16 cellular contexts compared by ENCODE assay signal in genomic region chr12:6947615-6948014, GRCh38. TPM values are rescaled to one million over a fixed set of nuclear protein-coding genes. Genes with fewer than 3 reads are reported as not detected.
DNase-seq lines count a peak whose midpoint lies in the region; ATAC-seq and TF ChIP-seq lines count a peak whose summit lies in the region.
"Had no signal": no experiment of that assay in that cellular context is flagged by ENCODE, and none has a peak within 500 bp of the region (broad histone marks: within the 10 kb centered on the region; RNA-seq: fewer than 3 reads in every experiment).

No MANE protein-coding gene starts in this region.

- H3K4me3 ChIP-seq in Karpas-422 (ENCODE audit: low read length): no peak overlapping the region
- H3K4me3 ChIP-seq: ovary had no signal

- H3K9me3 ChIP-seq in Karpas-422 (ENCODE audit: low read length): no peaks in the 10 kb centered on the region
- H3K9me3 ChIP-seq: ovary, thyroid gland had no signal

- ATAC-seq in activated T-cell treated with anti-CD3 and anti-CD28 coated beads, Interleukin-2, amount 50 U/mL, for 72 hours (replicated peaks in 1 of 2): no peak
- ATAC-seq in GM18870 (IDR thresholded peaks at IDR 0.05; ENCODE audit: unreplicated experiment): no peak
- no peak for ATAC-seq in HG03342 (IDR thresholded peaks at IDR 0.05; ENCODE audit: unreplicated experiment)
- ATAC-seq: PC-3 had no signal

- TF ChIP-seq CTCF in chondrocyte (IDR thresholded peaks at IDR 0.05): no peak
- no peak for TF ChIP-seq CTCF in progenitor cell of endocrine pancreas (IDR thresholded peaks at IDR 0.05; ENCODE audit: unreplicated experiment)
- TF ChIP-seq CTCF in GM20000 (IDR thresholded peaks at IDR 0.05; ENCODE audit: extremely low read depth, missing control alignments): no peak

- peaks cover 7% of the 10 kb centered on the region; the same call in 1 of the 2 replicates for H3K36me3 ChIP-seq in Karpas-422 (ENCODE audit: insufficient read depth, low read length)
- H3K36me3 ChIP-seq: ovary, thyroid gland had no signal

- no peak overlapping the region for H3K4me2 ChIP-seq in Karpas-422 (ENCODE audit: low read depth, low read length, poor library complexity, severe bottlenecking)

- H3K4me1 ChIP-seq in Karpas-422 (ENCODE audit: low read length): peaks cover 67% of the 10 kb centered on the region

- no peak overlapping the region for H2AFZ ChIP-seq in Karpas-422 (ENCODE audit: low read length)

- peaks cover 14% of the 10 kb centered on the region for H3K79me2 ChIP-seq in Karpas-422 (ENCODE audit: low read length)

- H3K27me3 Mint-ChIP-seq in activated T-cell treated with anti-CD3 and anti-CD28 coated beads, Interleukin-2, amount 50 U/mL, for 72 hours (ENCODE audit: low read depth): no peaks in the 10 kb centered on the region
- H3K27me3 Mint-ChIP-seq in chondrocyte (ENCODE audit: low read depth) (no peaks in the 10 kb centered on the region), progenitor cell of endocrine pancreas (no peaks in the 10 kb centered on the region)

- no peak overlapping the region for H3K9ac ChIP-seq in Karpas-422 (ENCODE audit: low read length)

- no peaks in the 10 kb centered on the region for H3K9me3 Mint-ChIP-seq in activated T-cell treated with anti-CD3 and anti-CD28 coated beads, Interleukin-2, amount 50 U/mL, for 72 hours
- H3K9me3 Mint-ChIP-seq in chondrocyte (ENCODE audit: low read depth): no peaks in the 10 kb centered on the region
- H3K9me3 Mint-ChIP-seq in progenitor cell of endocrine pancreas (ENCODE audit: low read depth): no peaks in the 10 kb centered on the region

- DNase-seq in activated T-cell treated with anti-CD3 and anti-CD28 coated beads, Interleukin-2, amount 50 U/mL, for 72 hours: no peak
- DNase-seq in activated T-cell treated with anti-CD3 and anti-CD28 coated beads, Interleukin-2, amount 50 U/mL, for 1 hour: no peak
- DNase-seq in Karpas-422: no peak
- DNase-seq in chondrocyte (ENCODE audit: low spot score): peak; percentile 28
- DNase-seq in progenitor cell of endocrine pancreas (ENCODE audit: low spot score, unreplicated experiment): no peak
- no peak for DNase-seq in GM20000 (ENCODE audit: low spot score)
- DNase-seq: activated CD4-positive, alpha-beta T cell treated with anti-CD3 and anti-CD28 coated beads, Interleukin-2, amount 50 U/mL, for 1 hour; DMS79 treated with DMSO at 0.1 percent for 48 hours; mammary epithelial cell; NCI-H1694; NCI-H510A treated with DMSO at 0.1 percent for 48 hours; ovary; PC-3; thyroid gland had no signal

- peak overlapping the region; percentile 80 for H3K27ac Mint-ChIP-seq in activated T-cell treated with anti-CD3 and anti-CD28 coated beads, Interleukin-2, amount 50 U/mL, for 72 hours
- H3K27ac Mint-ChIP-seq in chondrocyte (ENCODE audit: unreplicated experiment) (peak overlapping the region; percentile 36), progenitor cell of endocrine pancreas (peak overlapping the region; percentile 29)

- H3K4me3 Mint-ChIP-seq in activated T-cell treated with anti-CD3 and anti-CD28 coated beads, Interleukin-2, amount 50 U/mL, for 72 hours: peak overlapping the region; percentile 77 to 92
- H3K4me3 Mint-ChIP-seq in chondrocyte (ENCODE audit: unreplicated experiment): no peak overlapping the region
- H3K4me3 Mint-ChIP-seq in progenitor cell of endocrine pancreas (ENCODE audit: low read depth): peak overlapping the region; percentile 27

- peak overlapping the region; percentile 93; the same call in 1 of the 2 replicates for H3K27ac ChIP-seq in Karpas-422 (ENCODE audit: low read length)
- H3K27ac ChIP-seq: ovary had no signal

- peaks cover 72% of the 10 kb centered on the region for H3K4me1 Mint-ChIP-seq in activated T-cell treated with anti-CD3 and anti-CD28 coated beads, Interleukin-2, amount 50 U/mL, for 72 hours (ENCODE audit: low read depth)
- H3K4me1 Mint-ChIP-seq in chondrocyte (ENCODE audit: low read depth) (peaks cover 34% of the 10 kb centered on the region), progenitor cell of endocrine pancreas (ENCODE audit: low read depth) (peaks cover 35% of the 10 kb centered on the region)

- no peaks in the 10 kb centered on the region for H4K20me1 ChIP-seq in Karpas-422 (ENCODE audit: insufficient read depth, low read depth, low read length)

- H3K36me3 Mint-ChIP-seq in activated T-cell treated with anti-CD3 and anti-CD28 coated beads, Interleukin-2, amount 50 U/mL, for 72 hours (ENCODE audit: insufficient read depth in 2 of 2): peaks cover 7 to 10% of the 10 kb centered on the region in 2 donors
- peaks cover 7% of the 10 kb centered on the region for H3K36me3 Mint-ChIP-seq in chondrocyte (ENCODE audit: low read depth)
- no peaks in the 10 kb centered on the region for H3K36me3 Mint-ChIP-seq in progenitor cell of endocrine pancreas (ENCODE audit: insufficient read depth)

- no peaks in the 10 kb centered on the region for H3K9me2 ChIP-seq in Karpas-422 (replicated peaks; ENCODE audit: insufficient read depth, low read length)

- H3K27me3 ChIP-seq in Karpas-422 (ENCODE audit: low read length): no peaks in the 10 kb centered on the region
- H3K27me3 ChIP-seq: ovary, thyroid gland had no signal

RNA-seq across cellular contexts. Expression of gene PTPN6, which starts 3.5 kb away (rescaled TPM):
- 100 to 1,000 TPM; 238 to 313 TPM for total RNA-seq in activated T-cell treated with anti-CD3 and anti-CD28 coated beads, Interleukin-2, amount 50 U/mL, for 72 hours
- 411 and 673 TPM in 2 replicates for total RNA-seq in Karpas-422 (2014; rRNA removed; shearing (Covaris generic); ENCODE audit: low replicate concordance)
- total RNA-seq in chondrocyte: 0.51 to 0.65 TPM in 2 of 3 replicates, not detected in the other
- 65.4 and 70.2 TPM in 2 replicates for total RNA-seq in progenitor cell of endocrine pancreas

RNA-seq across cellular contexts. Expression of gene C12orf57, which starts 3.8 kb away (rescaled TPM):
- 100 to 1,000 TPM; 259 to 301 TPM for total RNA-seq in activated T-cell treated with anti-CD3 and anti-CD28 coated beads, Interleukin-2, amount 50 U/mL, for 72 hours
- total RNA-seq in Karpas-422 (2014; rRNA removed; shearing (Covaris generic); ENCODE audit: low replicate concordance): 264 and 402 TPM in 2 replicates
- total RNA-seq in chondrocyte (230 to 244 TPM (median 233 TPM) in 3 replicates), progenitor cell of endocrine pancreas (268 and 277 TPM in 2 replicates)

RNA-seq across cellular contexts. Expression of gene RNU7-1, which starts 4.0 kb away (rescaled TPM):
- total RNA-seq in activated T-cell treated with anti-CD3 and anti-CD28 coated beads, Interleukin-2, amount 50 U/mL, for 72 hours: not detected
- total RNA-seq in Karpas-422 (2014; rRNA removed; shearing (Covaris generic); ENCODE audit: low replicate concordance): not detected in 2 replicates
- total RNA-seq in chondrocyte (not detected in 3 replicates), progenitor cell of endocrine pancreas (not detected in 2 replicates)
- total RNA-seq: mammary epithelial cell, ovary, PC-3, thyroid gland had no signal

RNA-seq across cellular contexts. Expression of gene ATN1, which starts 19.9 kb away (rescaled TPM):
- 10 to 100 TPM; 51.4 to 64.9 TPM for total RNA-seq in activated T-cell treated with anti-CD3 and anti-CD28 coated beads, Interleukin-2, amount 50 U/mL, for 72 hours
- total RNA-seq in Karpas-422 (2014; rRNA removed; shearing (Covaris generic); ENCODE audit: low replicate concordance): 8.8 and 11.7 TPM in 2 replicates
- total RNA-seq in chondrocyte (103 to 110 TPM (median 106 TPM) in 3 replicates), progenitor cell of endocrine pancreas (226 and 250 TPM in 2 replicates)

RNA-seq across cellular contexts. Expression of gene PHB2, which starts 22.8 kb away (rescaled TPM):
- 100 to 1,000 TPM; 296 to 348 TPM for total RNA-seq in activated T-cell treated with anti-CD3 and anti-CD28 coated beads, Interleukin-2, amount 50 U/mL, for 72 hours
- 353 and 644 TPM in 2 replicates for total RNA-seq in Karpas-422 (2014; rRNA removed; shearing (Covaris generic); ENCODE audit: low replicate concordance)
- total RNA-seq in chondrocyte (129 to 135 TPM (median 129 TPM) in 3 replicates), progenitor cell of endocrine pancreas (339 and 353 TPM in 2 replicates)

Comparison
In these comparisons a context has a peak if more than half of its experiments do, and no peak if none do; other contexts are left out.
1. H3K27ac Mint-ChIP-seq: peak in every context shown above with its lines; median percentile 80 in activated T-cell treated with anti-CD3 and anti-CD28 coated beads, Interleukin-2, amount 50 U/mL, for 72 hours; 36 in chondrocyte; 29 in progenitor cell of endocrine pancreas.
2. RNA of gene PTPN6, which starts 3.5 kb away (total RNA-seq): 411 to 673 TPM in Karpas-422, 238 to 313 TPM in activated T-cell treated with anti-CD3 and anti-CD28 coated beads, Interleukin-2, amount 50 U/mL, for 72 hours and 65.4 to 70.2 TPM in progenitor cell of endocrine pancreas; 0.51 to 0.65 TPM in chondrocyte; every median in the first group is over 10 times any median in the second.